Comparison of ENCODE assay signal across 8 cellular contexts in genomic region chr1:26853156-26853555, GRCh38. TPM values are rescaled to one million over a fixed set of nuclear protein-coding genes. Genes with fewer than 3 reads are reported as not detected.
DNase-seq lines count a peak whose midpoint lies in the region; ATAC-seq and TF ChIP-seq lines count a peak whose summit lies in the region.

No MANE protein-coding gene starts in this region.

- H3K9me3 ChIP-seq in MM.1S (replicated peaks; ENCODE audit: insufficient read depth, low read length) (no peaks in the 10 kb centered on the region), heart left ventricle (no peaks in the 10 kb centered on the region)

- no peak overlapping the region for H3K27ac ChIP-seq in MM.1S (ENCODE audit: low read length)
- H3K27ac ChIP-seq in heart left ventricle, result no peak overlapping the region

- H3K9me2 ChIP-seq in MM.1S (replicated peaks; ENCODE audit: insufficient read depth, low read length), result no peaks in the 10 kb centered on the region

- H3K79me2 ChIP-seq in MM.1S (ENCODE audit: low read length), result no peaks in the 10 kb centered on the region

- H3K9ac ChIP-seq in MM.1S (ENCODE audit: low read length), result no peak overlapping the region

- H3F3A ChIP-seq in MM.1S (ENCODE audit: insufficient read depth, low read length), result no peaks in the 10 kb centered on the region; the same call in 1 of the 2 replicates

- TF ChIP-seq POLR2A in heart left ventricle (IDR thresholded peaks at IDR 0.05), result no peak

- H4K20me1 ChIP-seq in MM.1S (ENCODE audit: insufficient read depth, low read length), result no peaks in the 10 kb centered on the region

- peak; percentile 82 for TF ChIP-seq CTCF in MM.1S (IDR thresholded peaks at IDR 0.05; ENCODE audit: low read length)
- peak; percentile 64 to 85 (median 78) for TF ChIP-seq CTCF in heart left ventricle (IDR thresholded peaks at IDR 0.05)
- peak; percentile 93 for TF ChIP-seq CTCF in retinal pigment epithelial cell (conservative IDR thresholded peaks at IDR 0.05; ENCODE audit: low read depth, low read length)

- 8 to 22% (median 18%) methylated on average over 3 of the region's 3 CpGs for whole genome bisulfite sequencing in heart left ventricle, 4 donors

- H3K4me1 ChIP-seq in MM.1S (ENCODE audit: low read length), result no peaks in the 10 kb centered on the region
- H3K4me1 ChIP-seq in heart left ventricle, result peaks cover 0 to 6% (median 0%) of the 10 kb centered on the region in 12 donors

- ATAC-seq in heart left ventricle (peak; percentile 77 to 91 (median 89)), HG03039 (IDR thresholded peaks at IDR 0.05; ENCODE audit: unreplicated experiment) (no peak), GM21367 (IDR thresholded peaks at IDR 0.05; ENCODE audit: unreplicated experiment) (no peak)

- H2AFZ ChIP-seq in MM.1S (ENCODE audit: low read length), result no peak overlapping the region

- intact Hi-C loops in heart left ventricle (cut with DNase I), result loop anchor here in 8 of 10 donors (1.0 to 2.0 kb wide), 3 partner anchors 24 to 26 kb away; no protein-coding TSS in a partner anchor

- H3K4me3 ChIP-seq in MM.1S (ENCODE audit: low read length) (no peak overlapping the region), heart left ventricle (no peak overlapping the region), retinal pigment epithelial cell (ENCODE audit: low read length) (no peak overlapping the region)

- H3K27me3 ChIP-seq in MM.1S (replicated peaks; ENCODE audit: insufficient read depth, low read length) (no peaks in the 10 kb centered on the region), heart left ventricle (no peaks in the 10 kb centered on the region)

- H3K36me3 ChIP-seq in MM.1S (replicated peaks; ENCODE audit: insufficient read depth, low read length) (peaks cover 4% of the 10 kb centered on the region; the same call in 1 of the 2 replicates), heart left ventricle (peaks cover 0 to 96% (median 84%) of the 10 kb centered on the region in 9 donors)

- DNase-seq in GDM1 (lab: John Stamatoyannopoulos, UW), result peak; percentile 32
- DNase-seq in MM.1S, result peak; percentile 58
- DNase-seq in SW480 (ENCODE audit: low spot score), result peak; percentile 94
- peak; percentile 66 for DNase-seq in activated naive CD8-positive, alpha-beta T cell treated with anti-CD3 and anti-CD28 coated beads, Interleukin-2, amount 50 U/mL, for 16 hours (ENCODE audit: low read depth, low spot score)
- DNase-seq in heart left ventricle, result peak; percentile 81 to 89 (median 86)
- peak; percentile 35 for DNase-seq in retinal pigment epithelial cell (ENCODE audit: low read depth)

- no peak overlapping the region for H3K4me2 ChIP-seq in MM.1S (ENCODE audit: low read depth, low read length)

RNA-seq across cellular contexts. Expression of gene SFN, which starts 9.8 kb away (rescaled TPM):
- total RNA-seq in heart left ventricle, result under 1 TPM in 2 of 9 donors, not detected in 7; 0.26 to 0.37 TPM
- polyA plus RNA-seq in heart left ventricle, result under 1 TPM; 0.11 to 0.42 TPM

RNA-seq across cellular contexts. Expression of gene ZDHHC18, which starts 26.7 kb away (rescaled TPM):
- total RNA-seq in heart left ventricle, result 10 to 100 TPM in 8 of 9 donors, 1 to 10 TPM in 1; 9.2 to 22.5 (median 12.2) TPM
- polyA plus RNA-seq in heart left ventricle, result 10 to 100 TPM in 1 of 2 donors, 1 to 10 TPM in 1; 8.7 to 18.5 TPM

RNA-seq across cellular contexts. Expression of gene GPN2, which starts 36.9 kb away (rescaled TPM):
- 10 to 100 TPM in 8 of 9 donors, 1 to 10 TPM in 1; 7.6 to 27.4 (median 17.1) TPM for total RNA-seq in heart left ventricle
- 10 to 100 TPM; 12.0 to 15.7 TPM for polyA plus RNA-seq in heart left ventricle

RNA-seq across cellular contexts. Expression of gene GPATCH3, which starts 47.1 kb away (rescaled TPM):
- 10 to 100 TPM in 3 of 9 donors, 1 to 10 TPM in 6; 6.0 to 14.9 (median 9.0) TPM for total RNA-seq in heart left ventricle
- polyA plus RNA-seq in heart left ventricle, result 10 to 100 TPM in 1 of 2 donors, 1 to 10 TPM in 1; 7.7 to 11.7 TPM

Comparison
In these comparisons a context has a peak if more than half of its experiments do, and no peak if none do; other contexts are left out.
1. DNase-seq: peak in every context shown above with its lines; median percentile 94 in SW480; 86 in heart left ventricle; 66 in activated naive CD8-positive, alpha-beta T cell treated with anti-CD3 and anti-CD28 coated beads, Interleukin-2, amount 50 U/mL, for 16 hours; 58 in MM.1S; 35 in retinal pigment epithelial cell; 32 in GDM1.
2. ATAC-seq: peak in heart left ventricle (4 of 4); none in HG03039 (single experiment) and GM21367 (single experiment).
3. Peak in every context shown above with its lines, with median percentiles within 50 percentile points of each other: CTCF ChIP-seq.